In the genomic region with DNA sequence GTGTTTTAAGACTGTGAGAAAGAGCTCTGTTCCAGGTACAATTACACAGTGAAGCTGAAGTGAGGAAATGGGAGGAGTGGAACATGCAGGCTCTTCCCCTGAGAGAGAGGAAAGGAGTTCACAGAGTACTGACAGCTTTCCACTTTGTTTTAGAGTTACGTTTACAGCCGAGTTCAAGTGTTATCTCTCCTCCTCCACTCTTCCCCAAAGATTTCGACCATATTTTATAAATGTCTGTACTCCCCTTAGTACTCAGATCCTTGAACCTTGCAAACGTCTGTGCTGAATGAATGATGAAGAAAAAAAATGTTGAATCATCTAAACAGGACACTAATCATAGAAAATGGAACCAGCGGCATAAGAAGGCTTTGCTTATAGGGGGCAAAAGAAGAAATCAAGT, we compare ENCODE assay signal across 28 cellular contexts.
"Had no signal": no experiment of that assay in that cellular context is flagged by ENCODE, and none has a peak within 500 bp of the region (broad histone marks: within the 10 kb centered on the region; RNA-seq: fewer than 3 reads in every experiment).

No MANE protein-coding gene starts in this region.

- H3K4me2 ChIP-seq: KMS-11, PC-9 had no signal

- H2AFZ ChIP-seq: PC-9 had no signal

- H3K4me1 Mint-ChIP-seq: activated CD4-positive, alpha-beta T cell treated with anti-CD3 and anti-CD28 coated beads, Interleukin-2, amount 10 ng/mL, durations not matched to agents 24 days and 14 days; activated naive CD4-positive, alpha-beta T cell treated with anti-CD3 and anti-CD28 coated beads, Interleukin-2, amount 50 U/mL, for 24 hours; activated naive CD8-positive, alpha-beta T cell treated with anti-CD3 and anti-CD28 coated beads, Interleukin-2, amount 10 ng/mL, durations not matched to agents 7 days and 5 days had no signal

- H3K27ac ChIP-seq: KMS-11, PC-9, RWPE1 had no signal

- ATAC-seq: activated CD8-positive, alpha-beta T cell treated with anti-CD3 and anti-CD28 coated beads for 36 hours; Right ventricle myocardium inferior; SK-N-SH treated with all-trans-retinoic acid at 6 μM for 48 hours had no signal

- H3K9me3 Mint-ChIP-seq: activated CD4-positive, alpha-beta T cell treated with anti-CD3 and anti-CD28 coated beads, Interleukin-2, amount 10 ng/mL, durations not matched to agents 24 days and 14 days; activated CD8-positive, alpha-beta T cell treated with anti-CD3 and anti-CD28 coated beads for 36 hours; activated naive CD4-positive, alpha-beta T cell treated with anti-CD3 and anti-CD28 coated beads, Interleukin-2, amount 50 U/mL, for 24 hours; activated naive CD8-positive, alpha-beta T cell treated with anti-CD3 and anti-CD28 coated beads, Interleukin-2, amount 10 ng/mL, durations not matched to agents 7 days and 5 days; activated T-cell treated with anti-CD3 and anti-CD28 coated beads, Interleukin-2, amount 50 U/mL, for 24 hours; activated T-helper 2 cell treated with anti-CD3 and anti-CD28 coated beads, Interferon-gamma antibody, Interleukin-2, Interleukin-4, amounts not matched to agents 10 μg/mL and 5 μg/mL and 100 μg/mL, durations not matched to agents 14 hours and 24 hours and 36 hours; brain had no signal

- H3K27ac Mint-ChIP-seq: activated CD4-positive, alpha-beta T cell treated with anti-CD3 and anti-CD28 coated beads, Interleukin-2, amount 10 ng/mL, durations not matched to agents 24 days and 14 days; activated CD8-positive, alpha-beta T cell treated with anti-CD3 and anti-CD28 coated beads for 36 hours; activated naive CD4-positive, alpha-beta T cell treated with anti-CD3 and anti-CD28 coated beads, Interleukin-2, amount 50 U/mL, for 24 hours; activated naive CD8-positive, alpha-beta T cell treated with anti-CD3 and anti-CD28 coated beads, Interleukin-2, amount 10 ng/mL, durations not matched to agents 7 days and 5 days; activated T-cell treated with anti-CD3 and anti-CD28 coated beads, Interleukin-2, amount 50 U/mL, for 24 hours; activated T-helper 2 cell treated with anti-CD3 and anti-CD28 coated beads, Interferon-gamma antibody, Interleukin-2, Interleukin-4, amounts not matched to agents 10 μg/mL and 5 μg/mL and 100 μg/mL, durations not matched to agents 14 hours and 24 hours and 36 hours had no signal

- H3K27me3 Mint-ChIP-seq: activated CD4-positive, alpha-beta T cell treated with anti-CD3 and anti-CD28 coated beads, Interleukin-2, amount 10 ng/mL, durations not matched to agents 24 days and 14 days; activated CD8-positive, alpha-beta T cell treated with anti-CD3 and anti-CD28 coated beads for 36 hours; activated naive CD4-positive, alpha-beta T cell treated with anti-CD3 and anti-CD28 coated beads, Interleukin-2, amount 50 U/mL, for 24 hours; activated naive CD8-positive, alpha-beta T cell treated with anti-CD3 and anti-CD28 coated beads, Interleukin-2, amount 10 ng/mL, durations not matched to agents 7 days and 5 days; activated T-cell treated with anti-CD3 and anti-CD28 coated beads, Interleukin-2, amount 50 U/mL, for 24 hours; brain had no signal

- H3K4me3 ChIP-seq: PC-9 had no signal

- DNase-seq: activated CD4-positive, alpha-beta T cell treated with anti-CD3 and anti-CD28 coated beads, Interleukin-2, amount 10 ng/mL, durations not matched to agents 24 days and 14 days; activated CD4-positive, alpha-beta T cell treated with anti-CD3 and anti-CD28 coated beads, Interleukin-2, amount 50 U/mL, for 4 hours; activated CD8-positive, alpha-beta T cell treated with anti-CD3 and anti-CD28 coated beads for 36 hours; activated gamma-delta T cell; activated naive CD4-positive, alpha-beta T cell treated with Interleukin-2 at 50 U/mL for 16 hours; activated naive CD8-positive, alpha-beta T cell treated with anti-CD3 and anti-CD28 coated beads, Interleukin-2, amount 10 ng/mL, durations not matched to agents 7 days and 5 days; activated T-cell treated with anti-CD3 and anti-CD28 coated beads, Interleukin-2, amount 50 U/mL, for 24 hours; anterior cingulate cortex; central memory CD4-positive, alpha-beta T cell; NCI-H1092 treated with DMSO at 0.1 percent for 48 hours; NCI-H1417; NCI-H187 treated with DMSO at 0.1 percent for 48 hours; NCI-H2081; NCI-H226; NCI-H446 treated with DMSO at 0.1 percent for 48 hours; NCI-H526; NCI-H748 treated with DMSO at 0.1 percent for 48 hours; PC-9; SIG-M5 had no signal

- FAIRE-seq: RCC 7860, TTC549 had no signal

- H3K4me3 Mint-ChIP-seq: activated CD4-positive, alpha-beta T cell treated with anti-CD3 and anti-CD28 coated beads, Interleukin-2, amount 10 ng/mL, durations not matched to agents 24 days and 14 days; activated CD8-positive, alpha-beta T cell treated with anti-CD3 and anti-CD28 coated beads for 36 hours; activated naive CD4-positive, alpha-beta T cell treated with anti-CD3 and anti-CD28 coated beads, Interleukin-2, amount 50 U/mL, for 24 hours; activated naive CD8-positive, alpha-beta T cell treated with anti-CD3 and anti-CD28 coated beads, Interleukin-2, amount 10 ng/mL, durations not matched to agents 7 days and 5 days; activated T-cell treated with anti-CD3 and anti-CD28 coated beads, Interleukin-2, amount 50 U/mL, for 24 hours; brain had no signal

- H3K9ac ChIP-seq: KMS-11 had no signal
